Comparison of ENCODE assay signal across 32 cellular contexts in genomic region chr11:72075756-72076155, GRCh38. TPM values are rescaled to one million over a fixed set of nuclear protein-coding genes. Genes with fewer than 3 reads are reported as not detected.
DNase-seq lines count a peak whose midpoint lies in the region; ATAC-seq and TF ChIP-seq lines count a peak whose summit lies in the region.
"Had no signal": no experiment of that assay in that cellular context is flagged by ENCODE, and none has a peak within 500 bp of the region (broad histone marks: within the 10 kb centered on the region; RNA-seq: fewer than 3 reads in every experiment).

No MANE protein-coding gene starts in this region.

- no peak overlapping the region for H2BK20ac ChIP-seq in IMR-90 (ENCODE audit: low read depth, low read length)

- CTCF ChIA-PET in Caco-2 (lab: Charles Lee) = interaction anchor here (0.6 to 1.0 kb wide), 2 partner anchors 9 to 36 kb away, joined by 3 to 8 read pairs; no protein-coding TSS in a partner anchor
- CTCF ChIA-PET in IMR-90 (lab: Yijun Ruan, JAX) = interaction anchor here (1.2 kb wide), 1 partner anchor 50 kb away, joined by 3 read pairs; no protein-coding TSS in a partner anchor

- H3K4me1 ChIP-seq in Caco-2 (peaks cover 22% of the 10 kb centered on the region), IMR-90 (ENCODE audit: control insufficient read depth, insufficient read depth, low read length) (peaks cover 10% of the 10 kb centered on the region), neutrophil (ENCODE audit: control insufficient read depth in 1 of 2, insufficient read depth in 1 of 2, low read depth in 1 of 2, low read length in 1 of 2) (peaks cover 46 to 60% of the 10 kb centered on the region in 2 experiments)

- peaks cover 9% of the 10 kb centered on the region for H3K9me1 ChIP-seq in IMR-90 (ENCODE audit: insufficient read depth, low read length)

- POLR2A ChIA-PET in Caco-2 (lab: Charles Lee) = interaction anchor here (1.0 kb wide), 1 partner anchor 36 kb away, joined by 3 read pairs; no protein-coding TSS in a partner anchor
- POLR2A ChIA-PET in IMR-90 (lab: Charles Lee; ENCODE audit: unreplicated experiment) = interaction anchor here (1.1 kb wide), 1 partner anchor 34 kb away, joined by 3 read pairs; no protein-coding TSS in a partner anchor

- H3K14ac ChIP-seq in IMR-90 (replicated peaks; ENCODE audit: low read depth, low read length) = 0 out of 2 replicates have a peak overlapping the region, but pooled peaks have one; percentile 43

- H3K27ac ChIP-seq in IMR-90 (ENCODE audit: insufficient read depth, low read length) (no peak overlapping the region), neutrophil (peak overlapping the region; percentile 81)
- H3K27ac ChIP-seq: GM23248, left ventricle myocardium inferior, neural progenitor cell, parathyroid adenoma, SJCRH30, testis had no signal

- no peak overlapping the region; the same call in 1 of the 2 replicates for H3K23ac ChIP-seq in IMR-90 (ENCODE audit: low read depth, low read length)

- no peak for ATAC-seq in IMR-90 (ENCODE audit: low read depth)
- no peak for ATAC-seq in HG02763 (IDR thresholded peaks at IDR 0.05; ENCODE audit: unreplicated experiment)
- ATAC-seq: activated CD4-positive, CD25-positive, alpha-beta regulatory T cell treated with anti-CD3 and anti-CD28 coated beads, Interleukin-2, amount 50 U/mL, for 24 hours; activated CD8-positive, alpha-beta T cell treated with anti-CD3 and anti-CD28 coated beads for 36 hours; activated T-helper 17 cell treated with anti-CD3 and anti-CD28 coated beads, Interleukin-2, amount 50 U/mL, for 72 hours; stimulated activated naive CD8-positive, alpha-beta T cell treated with anti-CD3 and anti-CD28 coated beads, Interleukin-15, Interleukin-2, amounts not matched to agents 100 U/mL and 50 U/mL, for 24 hours had no signal

- dilution Hi-C loops in IMR-90 (cut with HindIII; ENCODE audit: low sequenced_read_pairs, unreplicated experiment) = no loop called here

- H3K36me3 Mint-ChIP-seq in Caco-2 (ENCODE audit: insufficient read depth, unreplicated experiment) = peaks cover 24% of the 10 kb centered on the region
- peaks cover 18% of the 10 kb centered on the region for H3K36me3 Mint-ChIP-seq in brain

- no peak for TF ChIP-seq POLR2A in IMR-90 (IDR thresholded peaks at IDR 0.05; ENCODE audit: low read depth, low read length)

- H2BK5ac ChIP-seq in IMR-90 (ENCODE audit: low read depth, low read length, poor library complexity, severe bottlenecking) = no peak overlapping the region

- H3K4me1 Mint-ChIP-seq in Caco-2 (ENCODE audit: low read depth, unreplicated experiment) = peaks cover 27% of the 10 kb centered on the region
- peaks cover 81% of the 10 kb centered on the region for H3K4me1 Mint-ChIP-seq in brain

- in situ Hi-C loops in IMR-90 (cut with MboI; ENCODE audit: low sequenced_read_pairs) = loop anchor here (5.0 kb wide), 1 partner anchor 38 kb away; no protein-coding TSS in a partner anchor

- no peak overlapping the region for H2BK120ac ChIP-seq in IMR-90 (ENCODE audit: low read depth, low read length)

- intact Hi-C loops in Caco-2 (cut with micrococcal nuclease; ENCODE audit: unreplicated experiment) = no loop called here
- intact Hi-C loops in IMR-90 (cut with micrococcal nuclease) = no loop called here

- H3K27me3 ChIP-seq in Caco-2 (replicated peaks; ENCODE audit: control insufficient read depth, insufficient read depth, low read length) (no peaks in the 10 kb centered on the region), IMR-90 (ENCODE audit: control insufficient read depth, insufficient read depth, low read length) (no peaks in the 10 kb centered on the region), neutrophil (no peaks in the 10 kb centered on the region)
- H3K27me3 ChIP-seq: neural progenitor cell, SJCRH30, testis had no signal

- H3K4me2 ChIP-seq in IMR-90 (ENCODE audit: low read depth, low read length) = no peak overlapping the region
- H3K4me2 ChIP-seq: neural progenitor cell had no signal

- H3K4ac ChIP-seq in IMR-90 (ENCODE audit: low read depth, low read length) = 0 out of 2 replicates have a peak overlapping the region, but pooled peaks have one; percentile 31

- TF ChIP-seq CTCF in Caco-2 (IDR thresholded peaks at IDR 0.05; ENCODE audit: insufficient read depth in 1 of 2, low read depth in 1 of 2, low read length in 1 of 2, severe bottlenecking in 1 of 2, unreplicated experiment in 1 of 2) = no peak
- TF ChIP-seq CTCF in IMR-90 (conservative IDR thresholded peaks at IDR 0.05; ENCODE audit: low read depth, low read length) = no peak
- no peak for TF ChIP-seq CTCF in brain (conservative IDR thresholded peaks at IDR 0.05)
- no peak for TF ChIP-seq CTCF in neutrophil (IDR thresholded peaks at IDR 0.05)

- no peak overlapping the region for H2BK15ac ChIP-seq in IMR-90 (ENCODE audit: low read depth, low read length)

- BruUV-seq in Caco-2 (replicated peaks; lab: Mats Ljungman, UMichigan) = no TSS peak
- BruUV-seq in IMR-90 (replicated peaks; lab: Mats Ljungman, UMichigan) = no TSS peak

- no peak overlapping the region for H2AFZ ChIP-seq in IMR-90 (replicated peaks; ENCODE audit: low read length, poor library complexity)
- H2AFZ ChIP-seq: GM23248, neural progenitor cell, parathyroid adenoma had no signal

- H4K91ac ChIP-seq in IMR-90 (ENCODE audit: insufficient read depth, low read depth, low read length) = no peak overlapping the region

- H3K9me3 Mint-ChIP-seq in Caco-2 (ENCODE audit: unreplicated experiment) (no peaks in the 10 kb centered on the region), brain (no peaks in the 10 kb centered on the region)
- H3K9me3 Mint-ChIP-seq: activated CD8-positive, alpha-beta T cell treated with anti-CD3 and anti-CD28 coated beads for 36 hours; activated T-helper 17 cell treated with anti-CD3 and anti-CD28 coated beads, Interleukin-2, amount 50 U/mL, for 72 hours; neural progenitor cell had no signal

- 0 out of 2 replicates have a peak, but pooled peaks cover 3% of the 10 kb centered on the region for H3K36me3 ChIP-seq in Caco-2 (ENCODE audit: control insufficient read depth, insufficient read depth, low read length)
- no peaks in the 10 kb centered on the region for H3K36me3 ChIP-seq in IMR-90 (ENCODE audit: control insufficient read depth, insufficient read depth, low read length)
- no peaks in the 10 kb centered on the region for H3K36me3 ChIP-seq in neutrophil
- H3K36me3 ChIP-seq: neural progenitor cell had no signal

- H4K8ac ChIP-seq in IMR-90 (ENCODE audit: low read depth in 2 of 2, low read length in 2 of 2) = peak overlapping the region in 1 of 2 experiments; percentile 46; a peak in 1 of 4 replicates

- H3K4me3 Mint-ChIP-seq in Caco-2 (ENCODE audit: unreplicated experiment) (no peak overlapping the region), brain (peak overlapping the region in 2 of 5 experiments; percentile 2 to 13)
- H3K4me3 Mint-ChIP-seq: activated CD8-positive, alpha-beta T cell treated with anti-CD3 and anti-CD28 coated beads for 36 hours; activated T-helper 17 cell treated with anti-CD3 and anti-CD28 coated beads, Interleukin-2, amount 50 U/mL, for 72 hours; neural progenitor cell had no signal

- no peak overlapping the region for H3K18ac ChIP-seq in IMR-90 (ENCODE audit: low read depth, low read length)

- H3K79me1 ChIP-seq in IMR-90 (ENCODE audit: low read depth in 1 of 2, low read length in 2 of 2) = peaks cover 26 to 57% of the 10 kb centered on the region in 2 experiments

- H3K9ac ChIP-seq in IMR-90 (ENCODE audit: low read depth, low read length) = no peak overlapping the region
- H3K9ac ChIP-seq: GM23248, neural progenitor cell, parathyroid adenoma had no signal

- TF ChIP-seq RAD21 in IMR-90 (IDR thresholded peaks at IDR 0.05; ENCODE audit: low read length) = no peak

- H3K27me3 Mint-ChIP-seq in Caco-2 (ENCODE audit: insufficient read depth, unreplicated experiment) (no peaks in the 10 kb centered on the region), brain (peaks cover 5% of the 10 kb centered on the region)
- H3K27me3 Mint-ChIP-seq: activated CD8-positive, alpha-beta T cell treated with anti-CD3 and anti-CD28 coated beads for 36 hours; activated T-helper 17 cell treated with anti-CD3 and anti-CD28 coated beads, Interleukin-2, amount 50 U/mL, for 72 hours had no signal

- H3K9me3 ChIP-seq in Caco-2 (no peaks in the 10 kb centered on the region), IMR-90 (ENCODE audit: control insufficient read depth, insufficient read depth, low read length) (no peaks in the 10 kb centered on the region), neutrophil (no peaks in the 10 kb centered on the region)
- H3K9me3 ChIP-seq: left ventricle myocardium inferior, SJCRH30, testis had no signal

- H3K27ac Mint-ChIP-seq in Caco-2 (ENCODE audit: unreplicated experiment) (peak overlapping the region; percentile 24), brain (peak overlapping the region; percentile 21 to 67 (median 54))
- H3K27ac Mint-ChIP-seq: activated CD8-positive, alpha-beta T cell treated with anti-CD3 and anti-CD28 coated beads for 36 hours; activated T-helper 17 cell treated with anti-CD3 and anti-CD28 coated beads, Interleukin-2, amount 50 U/mL, for 72 hours; neural progenitor cell had no signal

- no peak overlapping the region for H4K5ac ChIP-seq in IMR-90 (ENCODE audit: low read depth, low read length)

- H2AK5ac ChIP-seq in IMR-90 (ENCODE audit: low read depth, low read length) = no peak overlapping the region

- DNase-seq in Caco-2 (no peak), IMR-90 (no peak), NCI-H446 treated with DMSO at 0.1 percent for 48 hours (lab: John Stamatoyannopoulos, UW) (no peak), NCI-H187 treated with DMSO at 0.1 percent for 48 hours (lab: John Stamatoyannopoulos, UW) (no peak), NCI-H1105 treated with DMSO at 0.1 percent for 48 hours (lab: John Stamatoyannopoulos, UW) (no peak)
- DNase-seq: activated CD8-positive, alpha-beta memory T cell treated with anti-CD3 and anti-CD28 coated beads, Interleukin-2, amount 50 U/mL, for 48 hours; activated CD8-positive, alpha-beta T cell treated with anti-CD3 and anti-CD28 coated beads for 36 hours; activated naive CD4-positive, alpha-beta T cell treated with anti-CD3 and anti-CD28 coated beads, Interleukin-2, amount 50 U/mL, for 16 hours; amniotic stem cell; DND-41; GM23248; left ventricle myocardium inferior; NCI-H1417; NCI-H2081; NCI-H345; NCI-H748 treated with DMSO at 0.1 percent for 48 hours; retina; SJCRH30; stimulated activated naive CD8-positive, alpha-beta T cell treated with anti-CD3 and anti-CD28 coated beads, Interleukin-15, Interleukin-2, amounts not matched to agents 100 U/mL and 50 U/mL, for 24 hours; T-helper 1 cell; testis had no signal

- 100% methylated on average over 2 of the region's 4 CpGs; no CpG with 5 or more reads in 1 of the 2 experiments for WGBS in IMR-90 (ENCODE audit: extremely low coverage in 2 of 2, insufficient read length in 1 of 2), 2 experiments

- peaks cover 7% of the 10 kb centered on the region; the same call in 1 of the 2 replicates for H4K20me1 ChIP-seq in IMR-90 (ENCODE audit: insufficient read depth, low read length)

- H3K56ac ChIP-seq in IMR-90 (ENCODE audit: extremely low read depth, insufficient read depth, low read length) = no peak overlapping the region

- H3K4me3 ChIP-seq in Caco-2 (ENCODE audit: low read depth, low read length) = no peak overlapping the region
- H3K4me3 ChIP-seq in IMR-90 (ENCODE audit: insufficient read depth, low read depth, low read length) = no peak overlapping the region
- H3K4me3 ChIP-seq in neutrophil (ENCODE audit: low read depth in 1 of 2, low read length in 1 of 2) = no peak overlapping the region
- H3K4me3 ChIP-seq: GM23248, left ventricle myocardium inferior, neural progenitor cell, SJCRH30, skin epidermis, testis had no signal

- H2AK9ac ChIP-seq in IMR-90 (replicated peaks; ENCODE audit: low read depth, low read length, poor library complexity) = no peak overlapping the region

RNA-seq across cellular contexts. Expression of gene NUMA1, which starts 4.6 kb away (rescaled TPM):
- total RNA-seq in Caco-2 (2022) (182 and 190 TPM in 2 replicates), IMR-90 (2012; rRNA removed) (56.7 and 61.7 TPM in 2 replicates)
- polyA plus RNA-seq in IMR-90 (2012; rRNA removed) (97.0 and 107 TPM in 2 replicates), brain (ENCODE audit: insufficient read depth, low read depth, low replicate concordance) (419 TPM)
- 29.3 and 55.3 TPM in 2 replicates for polyA plus RNA-seq in IMR-90 (2012; cell fraction: cytosol; rRNA removed)
- polyA plus RNA-seq in IMR-90 (2012; cell fraction: nucleus; rRNA removed; ENCODE audit: low replicate concordance) = 250 and 340 TPM in 2 replicates

RNA-seq across cellular contexts. Expression of gene LRRC51, which starts 4.9 kb away (rescaled TPM):
- 13.7 and 13.8 TPM in 2 replicates for total RNA-seq in Caco-2 (2022)
- 4.4 and 5.6 TPM in 2 replicates for total RNA-seq in IMR-90 (2012; rRNA removed)
- 5.3 and 6.3 TPM in 2 replicates for polyA plus RNA-seq in IMR-90 (2012; rRNA removed)
- 3.2 and 6.6 TPM in 2 replicates for polyA plus RNA-seq in IMR-90 (2012; cell fraction: cytosol; rRNA removed)
- polyA plus RNA-seq in IMR-90 (2012; cell fraction: nucleus; rRNA removed; ENCODE audit: low replicate concordance) = 2.7 and 4.4 TPM in 2 replicates
- polyA plus RNA-seq in brain (ENCODE audit: insufficient read depth, low read depth, low replicate concordance) = 40.8 TPM

RNA-seq across cellular contexts. Expression of gene LAMTOR1, which starts 27.3 kb away (rescaled TPM):
- total RNA-seq in Caco-2 (2022) (158 and 170 TPM in 2 replicates), IMR-90 (2012; rRNA removed) (118 and 137 TPM in 2 replicates)
- polyA plus RNA-seq in IMR-90 (2012; rRNA removed) (126 and 131 TPM in 2 replicates), brain (ENCODE audit: insufficient read depth, low read depth, low replicate concordance) (180 TPM)
- 138 and 178 TPM in 2 replicates for polyA plus RNA-seq in IMR-90 (2012; cell fraction: cytosol; rRNA removed)
- 55.2 and 81.9 TPM in 2 replicates for polyA plus RNA-seq in IMR-90 (2012; cell fraction: nucleus; rRNA removed; ENCODE audit: low replicate concordance)

RNA-seq across cellular contexts. Expression of gene TOMT, which starts 30.0 kb away (rescaled TPM):
- total RNA-seq in Caco-2 (2022) = not detected in 2 replicates
- total RNA-seq in IMR-90 (2012; rRNA removed) = not detected in 2 replicates
- not detected in 2 replicates for polyA plus RNA-seq in IMR-90 (2012; rRNA removed)
- polyA plus RNA-seq in IMR-90 (2012; cell fraction: cytosol; rRNA removed) = 0.05 TPM in 1 of 2 replicates, not detected in the other
- 0.39 and 0.64 TPM in 2 replicates for polyA plus RNA-seq in IMR-90 (2012; cell fraction: nucleus; rRNA removed; ENCODE audit: low replicate concordance)
- polyA plus RNA-seq in brain (ENCODE audit: insufficient read depth, low read depth, low replicate concordance) = not detected
- total RNA-seq: activated CD8-positive, alpha-beta T cell treated with anti-CD3 and anti-CD28 coated beads for 36 hours; cerebellum; GM23248; left ventricle myocardium inferior; myocyte; SJCRH30; urinary bladder had no signal
- polyA plus RNA-seq: GM23248, urinary bladder had no signal

RNA-seq across cellular contexts. Expression of gene ANAPC15, which starts 36.7 kb away (rescaled TPM):
- total RNA-seq in Caco-2 (2022) = 98.6 and 105 TPM in 2 replicates
- total RNA-seq in IMR-90 (2012; rRNA removed) = 66.3 and 108 TPM in 2 replicates
- polyA plus RNA-seq in IMR-90 (2012; rRNA removed) = 78.7 and 84.2 TPM in 2 replicates
- polyA plus RNA-seq in IMR-90 (2012; cell fraction: cytosol; rRNA removed) = 46.5 and 88.3 TPM in 2 replicates
- polyA plus RNA-seq in IMR-90 (2012; cell fraction: nucleus; rRNA removed; ENCODE audit: low replicate concordance) = 15.0 and 38.6 TPM in 2 replicates
- polyA plus RNA-seq in brain (ENCODE audit: insufficient read depth, low read depth, low replicate concordance) = 105 TPM
